10 cellular contexts compared by ENCODE assay signal in genomic region chr11:326592-326841, GRCh38. TPM values are rescaled to one million over a fixed set of nuclear protein-coding genes. Genes with fewer than 3 reads are reported as not detected.
DNase-seq lines count a peak whose midpoint lies in the region; ATAC-seq and TF ChIP-seq lines count a peak whose summit lies in the region.
"Had no signal": no experiment of that assay in that cellular context is flagged by ENCODE, and none has a peak within 500 bp of the region (broad histone marks: within the 10 kb centered on the region; RNA-seq: fewer than 3 reads in every experiment).

No MANE protein-coding gene starts in this region.

- no peaks in the 10 kb centered on the region for H3K9me3 ChIP-seq in A673 (ENCODE audit: low read depth, low read length, poor library complexity, severe bottlenecking)

- peaks cover 5% of the 10 kb centered on the region for H3K4me1 ChIP-seq in A673 (ENCODE audit: insufficient read depth, low read length, poor library complexity, severe bottlenecking)

- POLR2A ChIA-PET in A673 (lab: Charles Lee; ENCODE audit: low non-redundant PET), result no interaction called here

- H3K27me3 ChIP-seq in A673 (replicated peaks; ENCODE audit: insufficient read depth, low read depth, low read length, poor library complexity), result no peaks in the 10 kb centered on the region

- H3K4me1 Mint-ChIP-seq in HFFc6 (ENCODE audit: low read depth) (peaks cover 24% of the 10 kb centered on the region), chondrocyte (ENCODE audit: low read depth) (peaks cover 8% of the 10 kb centered on the region), neural crest cell (peaks cover 38% of the 10 kb centered on the region)

- CTCF ChIA-PET in A673 (lab: Charles Lee), result no interaction called here

- peak overlapping the region; percentile 47 for H3K27ac ChIP-seq in A673 (ENCODE audit: low read depth, low read length, poor library complexity, severe bottlenecking)
- H3K27ac ChIP-seq: VCaP had no signal

- H3K36me3 Mint-ChIP-seq in HFFc6 (ENCODE audit: low read depth), result no peaks in the 10 kb centered on the region
- H3K36me3 Mint-ChIP-seq in chondrocyte (ENCODE audit: low read depth), result no peaks in the 10 kb centered on the region
- no peaks in the 10 kb centered on the region for H3K36me3 Mint-ChIP-seq in neural crest cell (ENCODE audit: low read depth)

- ATAC-seq in HG03097 (IDR thresholded peaks at IDR 0.05; ENCODE audit: low FRiP score, unreplicated experiment), result no peak

- H3K27ac Mint-ChIP-seq in HFFc6 (peak overlapping the region; percentile 29; the same call in 1 of the 2 replicates), chondrocyte (ENCODE audit: unreplicated experiment) (no peak overlapping the region), neural crest cell (ENCODE audit: unreplicated experiment) (peak overlapping the region; percentile 50)

- no peak for TF ChIP-seq CTCF in A673 (conservative IDR thresholded peaks at IDR 0.05; ENCODE audit: low read depth, low read length)
- no peak for TF ChIP-seq CTCF in HFFc6 (IDR thresholded peaks at IDR 0.05)
- TF ChIP-seq CTCF in chondrocyte (IDR thresholded peaks at IDR 0.05), result no peak
- no peak for TF ChIP-seq CTCF in neural crest cell (conservative IDR thresholded peaks at IDR 0.05)

- BruUV-seq in A673 (replicated peaks; lab: Mats Ljungman, UMichigan), result no TSS peak

- no peak overlapping the region for H3K4me3 ChIP-seq in A673 (ENCODE audit: low read depth, low read length, poor library complexity, severe bottlenecking)

- no peak overlapping the region for H3K4me3 Mint-ChIP-seq in HFFc6
- H3K4me3 Mint-ChIP-seq in chondrocyte (ENCODE audit: unreplicated experiment), result no peak overlapping the region
- H3K4me3 Mint-ChIP-seq in neural crest cell, result no peak overlapping the region

- H3K9me3 Mint-ChIP-seq in HFFc6 (no peaks in the 10 kb centered on the region), chondrocyte (ENCODE audit: low read depth) (no peaks in the 10 kb centered on the region), neural crest cell (no peaks in the 10 kb centered on the region)

- DNase-seq in A673 (ENCODE audit: low spot score) (no peak), HFFc6 (no peak), chondrocyte (ENCODE audit: low spot score) (peak; percentile 72), neural crest cell (ENCODE audit: low read depth, low spot score) (no peak), hepatic stellate cell (ENCODE audit: low spot score) (no peak)
- no peak for DNase-seq in central memory CD4-positive, alpha-beta T cell
- DNase-seq in stimulated activated CD4-positive, alpha-beta T cell treated with anti-CD3 and anti-CD28 coated beads, Interleukin-4, amount 100 ng/mL, for 24 hours, result no peak
- DNase-seq: NCI-H1105 had no signal

- intact Hi-C loops in A673 (cut with micrococcal nuclease; ENCODE audit: unreplicated experiment), result loop anchor here (1.0 kb wide), 1 partner anchor 9 kb away; no protein-coding TSS in a partner anchor

- H3K36me3 ChIP-seq in A673 (ENCODE audit: insufficient read depth, low read length, poor library complexity, severe bottlenecking), result no peaks in the 10 kb centered on the region

- H3K27me3 Mint-ChIP-seq in HFFc6 (ENCODE audit: insufficient read depth) (peaks cover 2% of the 10 kb centered on the region; the same call in 1 of the 2 replicates), chondrocyte (ENCODE audit: low read depth) (no peaks in the 10 kb centered on the region), neural crest cell (ENCODE audit: low read depth) (no peaks in the 10 kb centered on the region)

RNA-seq across cellular contexts. Expression of gene IFITM3, which starts 5.9 kb away (rescaled TPM):
- total RNA-seq in A673 (2021), result 87.6 and 99.8 TPM in 2 replicates
- 100 to 1,000 TPM; 399 to 531 (median 452) TPM for total RNA-seq in HFFc6 (2021; fragmentation: NEBNext Ultra II Directional; extraction: Animal tissue kit (Norgen Biotek cat#: 25700))
- 377 to 394 TPM (median 392 TPM) in 3 replicates for total RNA-seq in chondrocyte
- 156 and 165 TPM in 2 replicates for total RNA-seq in neural crest cell

RNA-seq across cellular contexts. Expression of gene IFITM1, which starts 12.7 kb away (rescaled TPM):
- total RNA-seq in A673 (2021) (24.4 and 34.1 TPM in 2 replicates), chondrocyte (1.0 to 3.3 TPM (median 1.6 TPM) in 3 replicates), neural crest cell (2.0 and 2.3 TPM in 2 replicates)
- 10 to 100 TPM; 23.5 to 36.1 (median 30.0) TPM for total RNA-seq in HFFc6 (2021; fragmentation: NEBNext Ultra II Directional; extraction: Animal tissue kit (Norgen Biotek cat#: 25700))

RNA-seq across cellular contexts. Expression of gene IFITM2, which starts 18.9 kb away (rescaled TPM):
- 23.3 and 25.5 TPM in 2 replicates for total RNA-seq in A673 (2021)
- 100 to 1,000 TPM; 257 to 325 (median 291) TPM for total RNA-seq in HFFc6 (2021; fragmentation: NEBNext Ultra II Directional; extraction: Animal tissue kit (Norgen Biotek cat#: 25700))
- 100 to 109 TPM (median 107 TPM) in 3 replicates for total RNA-seq in chondrocyte
- 55.0 and 67.2 TPM in 2 replicates for total RNA-seq in neural crest cell

RNA-seq across cellular contexts. Expression of gene IFITM5, which starts 27.2 kb away (rescaled TPM):
- not detected in 2 replicates for total RNA-seq in A673 (2021)
- not detected for total RNA-seq in HFFc6 (2021; fragmentation: NEBNext Ultra II Directional; extraction: Animal tissue kit (Norgen Biotek cat#: 25700))
- not detected in 3 replicates for total RNA-seq in chondrocyte
- not detected in 2 replicates for total RNA-seq in neural crest cell

RNA-seq across cellular contexts. Expression of gene PGGHG, which starts 37.6 kb away (rescaled TPM):
- 5.4 and 8.6 TPM in 2 replicates for total RNA-seq in A673 (2021)
- 10 to 100 TPM in 4 of 6 experiments, 1 to 10 TPM in 2; 9.7 to 12.2 (median 11.4) TPM for total RNA-seq in HFFc6 (2021; fragmentation: NEBNext Ultra II Directional; extraction: Animal tissue kit (Norgen Biotek cat#: 25700))
- 35.6 to 49.5 TPM (median 49.4 TPM) in 3 replicates for total RNA-seq in chondrocyte
- 23.2 and 25.1 TPM in 2 replicates for total RNA-seq in neural crest cell
